ENCODE assay signal across 1 cellular context in the genomic region with DNA sequence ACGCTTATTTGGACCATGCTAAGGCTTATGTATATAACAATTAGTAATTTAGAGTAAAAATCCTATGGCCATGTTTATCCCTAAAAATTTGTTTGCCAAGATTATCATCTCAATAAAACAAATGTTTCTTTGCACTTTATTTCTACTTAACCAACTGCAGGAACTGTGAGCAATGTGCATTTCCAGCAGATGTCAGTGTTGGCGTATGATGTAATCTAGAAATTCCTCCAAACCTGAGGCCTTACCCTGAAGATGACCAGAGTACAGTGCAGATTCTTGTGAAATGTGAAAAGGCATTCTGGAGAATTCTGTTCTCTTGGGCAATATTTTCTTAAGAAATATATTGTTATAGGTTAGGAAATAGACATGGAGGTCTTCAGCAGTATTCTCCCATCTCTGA.
TF ChIP-seq lines count a peak whose summit lies in the region.

No MANE protein-coding gene starts in this region.

TF ChIP-seq in GM23338, 12 proteins besides CTCF, POLR2A, EP300 and RAD21 (continued from another document):
- TF ChIP-seq, protein P1, sequence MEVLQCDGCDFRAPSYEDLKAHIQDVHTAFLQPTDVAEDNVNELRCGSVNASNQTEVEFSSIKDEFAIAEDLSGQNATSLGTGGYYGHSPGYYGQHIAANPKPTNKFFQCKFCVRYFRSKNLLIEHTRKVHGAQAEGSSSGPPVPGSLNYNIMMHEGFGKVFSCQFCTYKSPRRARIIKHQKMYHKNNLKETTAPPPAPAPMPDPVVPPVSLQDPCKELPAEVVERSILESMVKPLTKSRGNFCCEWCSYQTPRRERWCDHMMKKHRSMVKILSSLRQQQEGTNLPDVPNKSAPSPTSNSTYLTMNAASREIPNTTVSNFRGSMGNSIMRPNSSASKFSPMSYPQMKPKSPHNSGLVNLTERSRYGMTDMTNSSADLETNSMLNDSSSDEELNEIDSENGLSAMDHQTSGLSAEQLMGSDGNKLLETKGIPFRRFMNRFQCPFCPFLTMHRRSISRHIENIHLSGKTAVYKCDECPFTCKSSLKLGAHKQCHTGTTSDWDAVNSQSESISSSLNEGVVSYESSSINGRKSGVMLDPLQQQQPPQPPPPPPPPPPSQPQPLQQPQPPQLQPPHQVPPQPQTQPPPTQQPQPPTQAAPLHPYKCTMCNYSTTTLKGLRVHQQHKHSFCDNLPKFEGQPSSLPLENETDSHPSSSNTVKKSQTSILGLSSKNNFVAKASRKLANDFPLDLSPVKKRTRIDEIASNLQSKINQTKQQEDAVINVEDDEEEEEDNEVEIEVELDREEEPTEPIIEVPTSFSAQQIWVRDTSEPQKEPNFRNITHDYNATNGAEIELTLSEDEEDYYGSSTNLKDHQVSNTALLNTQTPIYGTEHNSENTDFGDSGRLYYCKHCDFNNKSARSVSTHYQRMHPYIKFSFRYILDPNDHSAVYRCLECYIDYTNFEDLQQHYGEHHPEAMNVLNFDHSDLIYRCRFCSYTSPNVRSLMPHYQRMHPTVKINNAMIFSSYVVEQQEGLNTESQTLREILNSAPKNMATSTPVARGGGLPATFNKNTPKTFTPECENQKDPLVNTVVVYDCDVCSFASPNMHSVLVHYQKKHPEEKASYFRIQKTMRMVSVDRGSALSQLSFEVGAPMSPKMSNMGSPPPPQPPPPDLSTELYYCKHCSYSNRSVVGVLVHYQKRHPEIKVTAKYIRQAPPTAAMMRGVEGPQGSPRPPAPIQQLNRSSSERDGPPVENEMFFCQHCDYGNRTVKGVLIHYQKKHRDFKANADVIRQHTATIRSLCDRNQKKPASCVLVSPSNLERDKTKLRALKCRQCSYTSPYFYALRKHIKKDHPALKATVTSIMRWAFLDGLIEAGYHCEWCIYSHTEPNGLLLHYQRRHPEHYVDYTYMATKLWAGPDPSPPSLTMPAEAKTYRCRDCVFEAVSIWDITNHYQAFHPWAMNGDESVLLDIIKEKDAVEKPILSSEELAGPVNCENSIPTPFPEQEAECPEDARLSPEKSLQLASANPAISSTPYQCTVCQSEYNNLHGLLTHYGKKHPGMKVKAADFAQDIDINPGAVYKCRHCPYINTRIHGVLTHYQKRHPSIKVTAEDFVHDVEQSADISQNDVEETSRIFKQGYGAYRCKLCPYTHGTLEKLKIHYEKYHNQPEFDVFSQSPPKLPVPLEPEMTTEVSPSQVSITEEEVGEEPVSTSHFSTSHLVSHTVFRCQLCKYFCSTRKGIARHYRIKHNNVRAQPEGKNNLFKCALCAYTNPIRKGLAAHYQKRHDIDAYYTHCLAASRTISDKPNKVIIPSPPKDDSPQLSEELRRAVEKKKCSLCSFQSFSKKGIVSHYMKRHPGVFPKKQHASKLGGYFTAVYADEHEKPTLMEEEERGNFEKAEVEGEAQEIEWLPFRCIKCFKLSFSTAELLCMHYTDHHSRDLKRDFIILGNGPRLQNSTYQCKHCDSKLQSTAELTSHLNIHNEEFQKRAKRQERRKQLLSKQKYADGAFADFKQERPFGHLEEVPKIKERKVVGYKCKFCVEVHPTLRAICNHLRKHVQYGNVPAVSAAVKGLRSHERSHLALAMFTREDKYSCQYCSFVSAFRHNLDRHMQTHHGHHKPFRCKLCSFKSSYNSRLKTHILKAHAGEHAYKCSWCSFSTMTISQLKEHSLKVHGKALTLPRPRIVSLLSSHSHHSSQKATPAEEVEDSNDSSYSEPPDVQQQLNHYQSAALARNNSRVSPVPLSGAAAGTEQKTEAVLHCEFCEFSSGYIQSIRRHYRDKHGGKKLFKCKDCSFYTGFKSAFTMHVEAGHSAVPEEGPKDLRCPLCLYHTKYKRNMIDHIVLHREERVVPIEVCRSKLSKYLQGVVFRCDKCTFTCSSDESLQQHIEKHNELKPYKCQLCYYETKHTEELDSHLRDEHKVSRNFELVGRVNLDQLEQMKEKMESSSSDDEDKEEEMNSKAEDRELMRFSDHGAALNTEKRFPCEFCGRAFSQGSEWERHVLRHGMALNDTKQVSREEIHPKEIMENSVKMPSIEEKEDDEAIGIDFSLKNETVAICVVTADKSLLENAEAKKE (CRISPR knock-in tag; IDR thresholded peaks at IDR 0.05): no peak
- TF ChIP-seq POLR2AphosphoS5 (IDR thresholded peaks at IDR 0.05; ENCODE audit: low read depth) (no peak), EZH2 (IDR thresholded peaks at IDR 0.05; ENCODE audit: low read depth, unreplicated experiment) (no peak)
